ENCODE assay signal across 7 cellular contexts in genomic region chr5:108681079-108681921, GRCh38.
DNase-seq lines count a peak whose midpoint lies in the region; ATAC-seq, FAIRE-seq and TF ChIP-seq lines count a peak whose summit lies in the region.

No MANE protein-coding gene starts in this region.

- no peak overlapping the region for H3K4me3 Mint-ChIP-seq in stimulated activated naive CD8-positive, alpha-beta T cell treated with anti-CD3 and anti-CD28 coated beads, Interleukin-15, amount 100 ng/mL, for 72 hours

- FAIRE-seq in bronchial epithelial cell (lab: Jason Lieb, UNC) (no peak), kidney (lab: Jason Lieb, UNC) (peak; percentile 80)

- no peak overlapping the region for H3K9ac ChIP-seq in kidney (ENCODE audit: low read length in 2 of 2)

- no peak overlapping the region for H3K27ac Mint-ChIP-seq in stimulated activated naive CD8-positive, alpha-beta T cell treated with anti-CD3 and anti-CD28 coated beads, Interleukin-15, amount 100 ng/mL, for 72 hours

- no peaks in the 10 kb centered on the region for H3K4me1 ChIP-seq in kidney (ENCODE audit: control insufficient read depth in 1 of 2, insufficient read depth in 1 of 2, low read depth in 1 of 2, low read length in 2 of 2)

- intact Hi-C loops in kidney (cut with DNase I) = no loop called here

- H3K9me3 ChIP-seq in kidney (ENCODE audit: control insufficient read depth in 1 of 2, low read length in 2 of 2) = no peaks in the 10 kb centered on the region

- H3K4me1 Mint-ChIP-seq in stimulated activated naive CD8-positive, alpha-beta T cell treated with anti-CD3 and anti-CD28 coated beads, Interleukin-15, amount 100 ng/mL, for 72 hours = no peaks in the 10 kb centered on the region

- H3K4me3 ChIP-seq in bronchial epithelial cell (ENCODE audit: low read depth, low read length) = no peak overlapping the region
- H3K4me3 ChIP-seq in kidney (ENCODE audit: low read length in 2 of 2) = peak overlapping the region; percentile 30 to 36

- H3K9me3 Mint-ChIP-seq in stimulated activated naive CD8-positive, alpha-beta T cell treated with anti-CD3 and anti-CD28 coated beads, Interleukin-15, amount 100 ng/mL, for 72 hours = no peaks in the 10 kb centered on the region

- H3K36me3 ChIP-seq in bronchial epithelial cell (ENCODE audit: control insufficient read depth, insufficient read depth, low read length) (no peaks in the 10 kb centered on the region), kidney (ENCODE audit: control insufficient read depth in 1 of 2, insufficient read depth in 2 of 2, low read length in 2 of 2) (no peaks in the 10 kb centered on the region)

- peak; percentile 73 for DNase-seq in ELR (ENCODE audit: low read depth)
- peak; percentile 49 for DNase-seq in NOMO-1 treated with dmso at 0.1 percent for 144 hours (lab: John Stamatoyannopoulos, UW; ENCODE audit: unreplicated experiment)
- peak; percentile 69 for DNase-seq in bronchial epithelial cell (ENCODE audit: low read depth)
- no peak for DNase-seq in kidney
- DNase-seq in stimulated activated naive CD8-positive, alpha-beta T cell treated with anti-CD3 and anti-CD28 coated beads, Interleukin-15, amount 100 ng/mL, for 72 hours = peak; percentile 19 to 23

- ATAC-seq in GM19397 (IDR thresholded peaks at IDR 0.05; ENCODE audit: unreplicated experiment) (peak; percentile 92), HG03354 (IDR thresholded peaks at IDR 0.05; ENCODE audit: poor library complexity, severe bottlenecking, unreplicated experiment) (peak; percentile 96)
- peak; percentile 80 for ATAC-seq in stimulated activated naive CD8-positive, alpha-beta T cell treated with anti-CD3 and anti-CD28 coated beads, Interleukin-15, amount 100 ng/mL, for 72 hours

- H3K27me3 Mint-ChIP-seq in stimulated activated naive CD8-positive, alpha-beta T cell treated with anti-CD3 and anti-CD28 coated beads, Interleukin-15, amount 100 ng/mL, for 72 hours = peaks cover 15% of the 10 kb centered on the region

- H3K27ac ChIP-seq in kidney (ENCODE audit: low read depth in 2 of 2, low read length in 2 of 2) = no peak overlapping the region

- peaks cover 2% of the 10 kb centered on the region for H3K27me3 ChIP-seq in bronchial epithelial cell (ENCODE audit: control insufficient read depth, insufficient read depth, low read length)

- TF ChIP-seq CTCF in bronchial epithelial cell (IDR thresholded peaks at IDR 0.05; ENCODE audit: insufficient read depth, low read length, severe bottlenecking) (peak; percentile 77), kidney (IDR thresholded peaks at IDR 0.05; ENCODE audit: borderline replicate concordance, extremely low read depth, insufficient read depth) (peak; percentile 80)
